ENCODE assay signal across 21 cellular contexts in the genomic region with DNA sequence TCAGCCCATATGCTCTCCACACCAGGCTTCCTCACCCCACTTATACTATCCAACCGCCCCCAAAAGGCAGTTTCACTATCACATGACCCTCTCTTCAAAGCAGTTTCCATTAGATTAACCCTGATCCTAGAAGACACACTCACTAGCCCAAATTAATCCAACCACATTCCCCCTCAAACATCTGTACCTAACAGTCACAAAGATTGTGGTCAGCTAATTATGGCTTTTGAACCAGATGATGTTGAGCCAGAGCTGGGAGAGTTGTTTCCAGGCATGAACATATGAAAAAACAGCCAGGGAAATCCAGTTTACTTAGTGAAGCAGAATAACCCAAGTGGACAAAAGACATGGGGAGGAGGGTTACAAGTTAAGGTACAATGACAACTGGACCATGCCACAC.
"Had no signal": no experiment of that assay in that cellular context is flagged by ENCODE, and none has a peak within 500 bp of the region (broad histone marks: within the 10 kb centered on the region; RNA-seq: fewer than 3 reads in every experiment).

No MANE protein-coding gene starts in this region.

- H3K27me3 ChIP-seq: colonic mucosa, right lobe of liver, testis, tibial nerve, upper lobe of right lung had no signal

- H3K9me3 ChIP-seq: colonic mucosa, prostate gland, right lobe of liver, testis, tibial nerve, upper lobe of right lung had no signal

- H2AFZ ChIP-seq: parathyroid adenoma had no signal

- H3K27ac ChIP-seq: colonic mucosa, foreskin keratinocyte, parathyroid adenoma, prostate gland, right lobe of liver, testis, tibial nerve, upper lobe of right lung had no signal

- H3K4me1 ChIP-seq: colonic mucosa, parathyroid adenoma, prostate gland, right lobe of liver, testis, tibial nerve, upper lobe of right lung had no signal

- ATAC-seq: foreskin keratinocyte; left colon; left ventricle myocardium superior; right lobe of liver; stimulated activated naive B cell treated with anti-CD40 and anti-IgM and Interleukin-4, amounts not matched to agents 10 μg/mL and 1 μg/mL and 100 μg/mL, for 72 hours; upper lobe of right lung had no signal

- H3K4me3 ChIP-seq: colonic mucosa, lung, prostate gland, right lobe of liver, testis, tibial nerve, upper lobe of right lung had no signal

- DNase-seq: colonic mucosa; dermis blood vessel endothelial cell; foreskin keratinocyte; head of caudate nucleus; hippocampal formation; left colon; left ventricle myocardium superior; mesenchymal stem cell; midbrain; naive B cell; right lobe of liver; stimulated activated CD4-positive, alpha-beta T cell treated with anti-CD3 and anti-CD28 coated beads, Interleukin-2, amount 100 ng/mL, for 24 hours; stimulated activated CD4-positive, alpha-beta T cell treated with anti-CD3 and anti-CD28 coated beads, Interleukin-4, amount 100 ng/mL, for 4 hours; stimulated activated naive B cell treated with anti-CD40 and anti-IgM and Interleukin-4, amounts not matched to agents 10 μg/mL and 1 μg/mL and 100 μg/mL, for 72 hours; stimulated activated naive CD8-positive, alpha-beta T cell treated with anti-CD3 and anti-CD28 coated beads, Interleukin-15, amount 100 ng/mL, for 72 hours; testis; upper lobe of right lung had no signal

- H3K79me2 ChIP-seq: parathyroid adenoma had no signal

- H3K36me3 ChIP-seq: colonic mucosa, prostate gland, right lobe of liver, tibial nerve, upper lobe of right lung had no signal
